11 cellular contexts compared by ENCODE assay signal in the genomic region with DNA sequence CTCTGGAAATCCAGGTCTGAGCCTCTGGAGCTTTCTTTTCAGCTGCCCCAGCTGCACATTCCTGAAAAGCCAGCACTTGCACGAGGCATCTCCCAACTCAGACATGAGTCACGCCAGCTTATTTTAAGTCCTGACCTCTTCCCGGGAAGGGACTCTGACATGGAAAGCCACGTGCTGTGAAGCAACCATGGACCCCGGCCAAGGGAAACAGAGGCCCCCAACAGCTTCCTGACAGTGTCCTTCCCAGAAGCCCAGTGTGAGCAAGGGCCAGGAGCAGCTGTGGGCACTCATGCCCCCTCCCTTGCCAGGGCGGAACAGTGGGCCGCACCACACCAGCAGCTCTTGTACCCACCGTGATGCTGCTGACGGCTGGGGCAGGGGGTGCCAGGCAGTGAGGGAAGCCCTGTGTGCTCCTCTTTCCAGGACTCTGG.
A peak's percentile ranks its signal among the peaks of the same experiment; 100 is the strongest.
DNase-seq lines count a peak whose midpoint lies in the region; ATAC-seq and TF ChIP-seq lines count a peak whose summit lies in the region.
"Had no signal": no experiment of that assay in that cellular context is flagged by ENCODE, and none has a peak within 500 bp of the region (broad histone marks: within the 10 kb centered on the region; RNA-seq: fewer than 3 reads in every experiment).

No MANE protein-coding gene starts in this region.

- no peak for TF ChIP-seq CTCF in foreskin keratinocyte (conservative IDR thresholded peaks at IDR 0.05)

- no peak overlapping the region for H2BK120ac ChIP-seq in neuronal stem cell (ENCODE audit: low read depth, low read length)

- H3K4me2 ChIP-seq in neuronal stem cell (ENCODE audit: insufficient read depth, low read length, poor library complexity, severe bottlenecking): no peak overlapping the region

- H3K18ac ChIP-seq in neuronal stem cell (ENCODE audit: low read length): peak overlapping the region; percentile 83

- peak overlapping the region; percentile 42 for H3K14ac ChIP-seq in neuronal stem cell (ENCODE audit: low read length)

- peaks cover 18% of the 10 kb centered on the region for H3K4me1 ChIP-seq in foreskin keratinocyte
- H3K4me1 ChIP-seq in neuronal stem cell (ENCODE audit: control insufficient read depth in 2 of 2, insufficient read depth in 1 of 2, low read depth in 1 of 2, low read length in 2 of 2): peaks cover 6 to 20% of the 10 kb centered on the region in 2 donors

- peak; percentile 74 for ATAC-seq in SK-N-SH treated with all-trans-retinoic acid at 6 μM for 48 hours
- peak; percentile 93 for ATAC-seq in foreskin keratinocyte
- no peak for ATAC-seq in HG03469 (IDR thresholded peaks at IDR 0.05; ENCODE audit: unreplicated experiment)
- no peak for ATAC-seq in HG03045 (IDR thresholded peaks at IDR 0.05; ENCODE audit: unreplicated experiment)
- ATAC-seq in HG02840 (IDR thresholded peaks at IDR 0.05; ENCODE audit: low FRiP score, unreplicated experiment): no peak

- peak; percentile 93 for DNase-seq in AG08396 (ENCODE audit: low spot score)
- DNase-seq in foreskin keratinocyte: peak; percentile 74 to 87
- DNase-seq in neuronal stem cell (ENCODE audit: low spot score): no peak
- DNase-seq in stimulated activated CD4-positive, alpha-beta T cell treated with anti-CD3 and anti-CD28 coated beads, Interleukin-2, amount 100 ng/mL, for 24 hours: no peak
- DNase-seq: midbrain had no signal

- no peaks in the 10 kb centered on the region for H3K36me3 ChIP-seq in neuronal stem cell (replicated peaks in 1 of 2; ENCODE audit: control insufficient read depth in 2 of 2, insufficient read depth in 2 of 2, low read length in 2 of 2)
- H3K36me3 ChIP-seq: BLaER1 had no signal

- H3K4me3 ChIP-seq in neuronal stem cell (ENCODE audit: low read length in 2 of 2): no peak overlapping the region
- H3K4me3 ChIP-seq: BLaER1, SK-N-MC had no signal

- peak overlapping the region; percentile 34 for H2BK15ac ChIP-seq in neuronal stem cell (ENCODE audit: low read length)

- H4K91ac ChIP-seq in neuronal stem cell (ENCODE audit: low read depth, low read length, poor library complexity): no peak overlapping the region

- no peaks in the 10 kb centered on the region for H3K9me3 ChIP-seq in neuronal stem cell (replicated peaks in 1 of 2; ENCODE audit: control insufficient read depth in 2 of 2, insufficient read depth in 1 of 2, low read depth in 1 of 2, low read length in 2 of 2)
- H3K9me3 ChIP-seq: BLaER1 had no signal

- no peak overlapping the region for H2AFZ ChIP-seq in neuronal stem cell (ENCODE audit: low read length)

- H2AK5ac ChIP-seq in neuronal stem cell (ENCODE audit: low read depth, low read length): peak overlapping the region; percentile 21

- no peak overlapping the region for H4K8ac ChIP-seq in neuronal stem cell (ENCODE audit: low read depth, low read length)

- H3K79me1 ChIP-seq in neuronal stem cell (ENCODE audit: low read depth, low read length): no peaks in the 10 kb centered on the region

- peak overlapping the region; percentile 64 for H2BK12ac ChIP-seq in neuronal stem cell (ENCODE audit: low read length)

- H3K23ac ChIP-seq in neuronal stem cell (ENCODE audit: low read depth, low read length, poor library complexity): no peak overlapping the region

- no peak overlapping the region for H3K4ac ChIP-seq in neuronal stem cell (ENCODE audit: low read length)

- H2BK5ac ChIP-seq in neuronal stem cell (ENCODE audit: low read length): no peak overlapping the region

- H3K9ac ChIP-seq in neuronal stem cell (ENCODE audit: low read depth, low read length, poor library complexity): no peak overlapping the region
- H3K9ac ChIP-seq: BLaER1 had no signal

- no peaks in the 10 kb centered on the region for H3K27me3 ChIP-seq in foreskin keratinocyte
- no peaks in the 10 kb centered on the region for H3K27me3 ChIP-seq in neuronal stem cell (ENCODE audit: control insufficient read depth in 3 of 3, insufficient read depth in 3 of 3, low read depth in 1 of 3, low read length in 3 of 3)
- H3K27me3 ChIP-seq: BLaER1 had no signal

- no CpG with 5 or more reads among the region's 9 CpGs for WGBS in neuronal stem cell (ENCODE audit: extremely low coverage in 2 of 2, insufficient read length in 2 of 2, insufficient replicate concordance in 1 of 2), 2 donors

- H3K27ac ChIP-seq in foreskin keratinocyte (no peak overlapping the region), neuronal stem cell (replicated peaks; ENCODE audit: low read length) (no peak overlapping the region)
- H3K27ac ChIP-seq: BLaER1, SK-N-MC had no signal

TF ChIP-seq in SK-N-SH treated with all-trans-retinoic acid at 6 μM for 48 hours, 23 proteins besides CTCF, POLR2A, EP300 and RAD21:
- TF ChIP-seq ISL1 (CRISPR knock-in tag; IDR thresholded peaks at IDR 0.05) (no peak), CREB5 (CRISPR knock-in tag; IDR thresholded peaks at IDR 0.05; ENCODE audit: low read depth) (peak; percentile 44; the same call in 1 of the 2 replicates)
TF ChIP-seq in SK-N-SH treated with all-trans-retinoic acid at 6 μM for 48 hours: peak in this region for 1.

Comparison
In these comparisons a context has a peak if more than half of its experiments do, and no peak if none do; other contexts are left out.
1. DNase-seq: peak in AG08396 (single experiment) and foreskin keratinocyte (2 of 2); none in neuronal stem cell (single experiment) and stimulated activated CD4-positive, alpha-beta T cell treated with anti-CD3 and anti-CD28 coated beads, Interleukin-2, amount 100 ng/mL, for 24 hours (0 of 2).
2. ATAC-seq: peak in SK-N-SH treated with all-trans-retinoic acid at 6 μM for 48 hours (single experiment) and foreskin keratinocyte (single experiment); none in HG03469 (single experiment), HG03045 (single experiment) and HG02840 (single experiment).